Comparison of ENCODE assay signal across 16 cellular contexts in the genomic region with DNA sequence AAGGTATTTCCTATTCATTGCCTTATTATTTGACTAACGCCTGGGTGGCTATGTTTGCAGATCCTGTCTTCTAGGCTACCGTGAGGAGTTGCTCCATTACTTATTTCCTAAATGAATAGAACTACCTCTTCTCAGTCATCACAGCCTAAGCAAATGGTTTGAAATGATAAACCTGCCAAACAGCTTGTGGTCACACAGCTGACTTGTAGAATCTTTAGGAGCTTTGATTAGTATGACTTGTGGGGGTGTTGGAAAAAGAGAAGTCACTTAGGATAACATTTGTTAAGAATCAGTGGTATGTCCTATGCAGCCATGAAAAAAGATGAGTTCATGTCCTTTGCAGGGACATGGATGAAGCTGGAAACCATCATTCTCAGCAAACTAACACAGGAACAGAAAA.
DNase-seq lines count a peak whose midpoint lies in the region; ATAC-seq and TF ChIP-seq lines count a peak whose summit lies in the region.
"Had no signal": no experiment of that assay in that cellular context is flagged by ENCODE, and none has a peak within 500 bp of the region (broad histone marks: within the 10 kb centered on the region; RNA-seq: fewer than 3 reads in every experiment).

No MANE protein-coding gene starts in this region.

- no peak overlapping the region for H3K27ac Mint-ChIP-seq in stimulated activated naive CD8-positive, alpha-beta T cell treated with anti-CD3 and anti-CD28 coated beads, Interleukin-15, amount 100 ng/mL, for 72 hours
- H3K27ac Mint-ChIP-seq: B cell; CD4-positive, alpha-beta T cell; GM23338 had no signal

- H3K4me1 Mint-ChIP-seq in stimulated activated naive CD8-positive, alpha-beta T cell treated with anti-CD3 and anti-CD28 coated beads, Interleukin-15, amount 100 ng/mL, for 72 hours: no peaks in the 10 kb centered on the region
- H3K4me1 Mint-ChIP-seq: B cell had no signal

- H3K4me3 Mint-ChIP-seq in stimulated activated naive CD8-positive, alpha-beta T cell treated with anti-CD3 and anti-CD28 coated beads, Interleukin-15, amount 100 ng/mL, for 72 hours: no peak overlapping the region
- H3K4me3 Mint-ChIP-seq: B cell; CD4-positive, alpha-beta T cell; GM23338 had no signal

- TF ChIP-seq CTCF in astrocyte of the cerebellum (IDR thresholded peaks at IDR 0.05; ENCODE audit: low read depth, low read length, missing control alignments): no peak
- TF ChIP-seq CTCF in GM13977 (IDR thresholded peaks at IDR 0.05; ENCODE audit: extremely low read depth, insufficient read depth, missing control alignments): no peak

- H3K9me3 Mint-ChIP-seq in stimulated activated naive CD8-positive, alpha-beta T cell treated with anti-CD3 and anti-CD28 coated beads, Interleukin-15, amount 100 ng/mL, for 72 hours: peaks cover 0 to 2% of the 10 kb centered on the region in 2 donors
- H3K9me3 Mint-ChIP-seq: CD4-positive, alpha-beta T cell had no signal

- no peak overlapping the region for H3K4me3 ChIP-seq in astrocyte of the cerebellum (ENCODE audit: low read depth, low read length)
- H3K4me3 ChIP-seq: GM12878, GM23338 had no signal

- no peak for ATAC-seq in stimulated activated naive CD8-positive, alpha-beta T cell treated with anti-CD3 and anti-CD28 coated beads, Interleukin-15, amount 100 ng/mL, for 72 hours
- ATAC-seq: GM12878, GM23338 had no signal

- H3K27me3 Mint-ChIP-seq in stimulated activated naive CD8-positive, alpha-beta T cell treated with anti-CD3 and anti-CD28 coated beads, Interleukin-15, amount 100 ng/mL, for 72 hours: no peaks in the 10 kb centered on the region
- H3K27me3 Mint-ChIP-seq: B cell; CD4-positive, alpha-beta T cell had no signal

- in situ Hi-C loops in astrocyte of the cerebellum (cut with HindIII; ENCODE audit: low sequenced_read_pairs) (no loop called here), GM13977 (cut with MboI; ENCODE audit: low pct_unique_long_range_greater_than_20kb, low sequenced_read_pairs, unreplicated experiment) (no loop called here)

- DNase-seq in LHCN-M2 (ENCODE audit: low read depth): peak; percentile 8
- DNase-seq in astrocyte of the cerebellum (ENCODE audit: low read depth): peak; percentile 8
- peak; percentile 48 for DNase-seq in kidney tubule cell (ENCODE audit: low spot score)
- no peak for DNase-seq in inferior parietal cortex (ENCODE audit: extremely low spot score)
- no peak for DNase-seq in GM13977 (ENCODE audit: low spot score)
- DNase-seq in stimulated activated naive CD8-positive, alpha-beta T cell treated with anti-CD3 and anti-CD28 coated beads, Interleukin-15, amount 100 ng/mL, for 72 hours: no peak
- DNase-seq in NAMALWA (ENCODE audit: low spot score): no peak
- DNase-seq: ACHN; C1 segment of cervical spinal cord; Calu3; CD4-positive, alpha-beta T cell; DMS 273 treated with DMSO at 0.1 percent for 48 hours; H7 had no signal

Comparison
In these comparisons a context has a peak if more than half of its experiments do, and no peak if none do; other contexts are left out.
1. DNase-seq: peak in LHCN-M2 (single experiment), astrocyte of the cerebellum (single experiment) and kidney tubule cell (single experiment); none in inferior parietal cortex (single experiment), GM13977 (single experiment), stimulated activated naive CD8-positive, alpha-beta T cell treated with anti-CD3 and anti-CD28 coated beads, Interleukin-15, amount 100 ng/mL, for 72 hours (0 of 2) and NAMALWA (single experiment).